14 cellular contexts compared by ENCODE assay signal in the genomic region with DNA sequence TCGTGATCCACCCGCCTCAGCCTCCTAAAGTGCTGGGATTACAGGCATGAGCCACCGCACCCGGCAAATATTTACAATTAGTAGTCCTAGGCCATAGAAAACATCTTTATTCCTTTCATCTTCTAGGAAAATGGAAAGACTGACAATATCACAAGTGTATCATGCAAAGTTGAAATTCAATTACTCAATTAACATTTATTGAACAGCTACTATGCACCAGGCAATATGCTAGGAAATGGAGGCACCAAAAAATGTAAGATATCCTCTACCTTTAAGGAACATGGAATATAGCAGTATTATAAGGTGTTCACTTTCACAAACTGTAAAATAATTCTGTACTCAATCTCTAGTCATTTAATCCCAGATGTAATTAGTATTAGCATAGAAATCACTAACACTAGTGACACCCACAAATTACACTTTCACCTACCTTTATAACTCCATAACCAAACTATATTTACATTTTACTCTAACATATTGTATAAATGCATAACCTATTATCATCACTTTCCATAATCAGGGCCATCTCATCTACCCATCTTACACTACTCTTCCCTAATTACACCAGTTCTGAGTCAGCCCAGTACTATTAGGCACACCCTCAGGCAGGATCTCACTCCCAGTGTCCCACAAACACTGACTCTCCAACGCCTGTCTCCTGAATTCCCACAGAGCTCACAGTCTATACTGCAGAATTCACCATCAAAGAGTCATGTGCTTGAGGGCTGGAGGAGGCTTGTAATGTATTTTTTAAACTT. TPM values are rescaled to one million over a fixed set of nuclear protein-coding genes. Genes with fewer than 3 reads are reported as not detected.
DNase-seq lines count a peak whose midpoint lies in the region; TF ChIP-seq lines count a peak whose summit lies in the region.
"Had no signal": no experiment of that assay in that cellular context is flagged by ENCODE, and none has a peak within 500 bp of the region (broad histone marks: within the 10 kb centered on the region; RNA-seq: fewer than 3 reads in every experiment).

No MANE protein-coding gene starts in this region.

- peak overlapping the region; percentile 88 for H3K27ac ChIP-seq in subcutaneous abdominal adipose tissue (ENCODE audit: low read depth, low read length)
- no peak overlapping the region for H3K27ac ChIP-seq in caudate nucleus (ENCODE audit: low read depth, low read length)

- no peaks in the 10 kb centered on the region for H3K27me3 Mint-ChIP-seq in activated naive CD8-positive, alpha-beta T cell treated with anti-CD3 and anti-CD28 coated beads for 36 hours
- H3K27me3 Mint-ChIP-seq: activated naive CD8-positive, alpha-beta T cell treated with anti-CD3 and anti-CD28 coated beads, Interleukin-2, amount 10 ng/mL, durations not matched to agents 7 days and 5 days had no signal

- H3K4me3 Mint-ChIP-seq in activated naive CD8-positive, alpha-beta T cell treated with anti-CD3 and anti-CD28 coated beads for 36 hours: no peak overlapping the region
- H3K4me3 Mint-ChIP-seq: activated naive CD8-positive, alpha-beta T cell treated with anti-CD3 and anti-CD28 coated beads, Interleukin-2, amount 10 ng/mL, durations not matched to agents 7 days and 5 days had no signal

- H3K36me3 ChIP-seq in subcutaneous abdominal adipose tissue (ENCODE audit: control insufficient read depth in 5 of 5, insufficient read depth in 5 of 5, low read length in 5 of 5): peaks cover 0 to 13% (median 10%) of the 10 kb centered on the region in 5 donors

- no peaks in the 10 kb centered on the region for H3K36me3 Mint-ChIP-seq in activated naive CD8-positive, alpha-beta T cell treated with anti-CD3 and anti-CD28 coated beads for 36 hours

- H3K27ac Mint-ChIP-seq in activated naive CD8-positive, alpha-beta T cell treated with anti-CD3 and anti-CD28 coated beads for 36 hours: no peak overlapping the region
- H3K27ac Mint-ChIP-seq: activated naive CD8-positive, alpha-beta T cell treated with anti-CD3 and anti-CD28 coated beads, Interleukin-2, amount 10 ng/mL, durations not matched to agents 7 days and 5 days had no signal

- no peaks in the 10 kb centered on the region for H3K9me3 ChIP-seq in subcutaneous abdominal adipose tissue (ENCODE audit: control insufficient read depth in 5 of 5, low read length in 5 of 5)

- H3K27me3 ChIP-seq in subcutaneous abdominal adipose tissue (ENCODE audit: control insufficient read depth in 5 of 5, insufficient read depth in 4 of 5, low read length in 5 of 5): no peaks in the 10 kb centered on the region

- in situ Hi-C loops in astrocyte of the spinal cord (cut with HindIII; ENCODE audit: low sequenced_read_pairs): no loop called here

- H3K4me3 ChIP-seq in astrocyte of the spinal cord (ENCODE audit: low read depth, low read length) (no peak overlapping the region), subcutaneous abdominal adipose tissue (ENCODE audit: low read depth in 1 of 5, low read length in 5 of 5) (no peak overlapping the region)
- H3K4me3 ChIP-seq: lung had no signal

- DNase-seq in HT1080 (ENCODE audit: low read depth) (peak; percentile 72), astrocyte of the spinal cord (ENCODE audit: low read depth, low spot score) (peak; percentile 49), iris pigment epithelial cell (ENCODE audit: low read depth) (peak; percentile 67), caudate nucleus (lab: John Stamatoyannopoulos, UW) (no peak), NOMO-1 (lab: John Stamatoyannopoulos, UW; ENCODE audit: unreplicated experiment in 2 of 2) (no peak), GM20000 (ENCODE audit: low spot score) (no peak)
- DNase-seq in activated naive CD8-positive, alpha-beta T cell treated with anti-CD3 and anti-CD28 coated beads for 36 hours: no peak
- DNase-seq: activated CD8-positive, alpha-beta memory T cell treated with anti-CD3 and anti-CD28 coated beads for 24 hours; activated naive CD8-positive, alpha-beta T cell treated with anti-CD3 and anti-CD28 coated beads, Interleukin-2, amount 10 ng/mL, durations not matched to agents 7 days and 5 days; DMS79 treated with DMSO at 0.1 percent for 48 hours; MV-4-11; NCI-H526 treated with DMSO at 0.1 percent for 48 hours had no signal

- no peaks in the 10 kb centered on the region for H3K9me3 Mint-ChIP-seq in activated naive CD8-positive, alpha-beta T cell treated with anti-CD3 and anti-CD28 coated beads for 36 hours
- H3K9me3 Mint-ChIP-seq: activated naive CD8-positive, alpha-beta T cell treated with anti-CD3 and anti-CD28 coated beads, Interleukin-2, amount 10 ng/mL, durations not matched to agents 7 days and 5 days had no signal

- H3K9ac ChIP-seq in subcutaneous abdominal adipose tissue (ENCODE audit: low read length in 5 of 5): peak overlapping the region in 2 of 5 donors; percentile 24 to 29

- H3K4me1 ChIP-seq in subcutaneous abdominal adipose tissue (ENCODE audit: control insufficient read depth in 5 of 5, insufficient read depth in 5 of 5, low read length in 5 of 5): peaks cover 2 to 49% (median 41%) of the 10 kb centered on the region in 5 donors

- H3K4me1 Mint-ChIP-seq in activated naive CD8-positive, alpha-beta T cell treated with anti-CD3 and anti-CD28 coated beads for 36 hours: peaks cover 32% of the 10 kb centered on the region

- TF ChIP-seq CTCF in astrocyte of the spinal cord (IDR thresholded peaks at IDR 0.05; ENCODE audit: low read depth, low read length) (no peak), GM20000 (IDR thresholded peaks at IDR 0.05; ENCODE audit: extremely low read depth, missing control alignments) (no peak)

RNA-seq across cellular contexts. Expression of a gene that starts 10.4 kb away (rescaled TPM):
- 186 and 210 TPM in 2 replicates for total RNA-seq in HT1080 (2014; rRNA removed; shearing (Covaris generic))
- 182 and 192 TPM in 2 replicates for polyA plus RNA-seq in HT1080 (2015; cell fraction: cytosol; rRNA removed)
- 216 and 226 TPM in 2 replicates for polyA plus RNA-seq in HT1080 (2015; cell fraction: nucleus; rRNA removed)
- 10 to 100 TPM; 87.4 to 90.6 TPM for total RNA-seq in activated naive CD8-positive, alpha-beta T cell treated with anti-CD3 and anti-CD28 coated beads for 36 hours

Comparison
In these comparisons a context has a peak if more than half of its experiments do, and no peak if none do; other contexts are left out.
1. DNase-seq: peak in HT1080 (single experiment), astrocyte of the spinal cord (single experiment) and iris pigment epithelial cell (single experiment); none in caudate nucleus (0 of 61), activated naive CD8-positive, alpha-beta T cell treated with anti-CD3 and anti-CD28 coated beads for 36 hours (single experiment), NOMO-1 (0 of 2) and GM20000 (single experiment).